In the genomic region with DNA sequence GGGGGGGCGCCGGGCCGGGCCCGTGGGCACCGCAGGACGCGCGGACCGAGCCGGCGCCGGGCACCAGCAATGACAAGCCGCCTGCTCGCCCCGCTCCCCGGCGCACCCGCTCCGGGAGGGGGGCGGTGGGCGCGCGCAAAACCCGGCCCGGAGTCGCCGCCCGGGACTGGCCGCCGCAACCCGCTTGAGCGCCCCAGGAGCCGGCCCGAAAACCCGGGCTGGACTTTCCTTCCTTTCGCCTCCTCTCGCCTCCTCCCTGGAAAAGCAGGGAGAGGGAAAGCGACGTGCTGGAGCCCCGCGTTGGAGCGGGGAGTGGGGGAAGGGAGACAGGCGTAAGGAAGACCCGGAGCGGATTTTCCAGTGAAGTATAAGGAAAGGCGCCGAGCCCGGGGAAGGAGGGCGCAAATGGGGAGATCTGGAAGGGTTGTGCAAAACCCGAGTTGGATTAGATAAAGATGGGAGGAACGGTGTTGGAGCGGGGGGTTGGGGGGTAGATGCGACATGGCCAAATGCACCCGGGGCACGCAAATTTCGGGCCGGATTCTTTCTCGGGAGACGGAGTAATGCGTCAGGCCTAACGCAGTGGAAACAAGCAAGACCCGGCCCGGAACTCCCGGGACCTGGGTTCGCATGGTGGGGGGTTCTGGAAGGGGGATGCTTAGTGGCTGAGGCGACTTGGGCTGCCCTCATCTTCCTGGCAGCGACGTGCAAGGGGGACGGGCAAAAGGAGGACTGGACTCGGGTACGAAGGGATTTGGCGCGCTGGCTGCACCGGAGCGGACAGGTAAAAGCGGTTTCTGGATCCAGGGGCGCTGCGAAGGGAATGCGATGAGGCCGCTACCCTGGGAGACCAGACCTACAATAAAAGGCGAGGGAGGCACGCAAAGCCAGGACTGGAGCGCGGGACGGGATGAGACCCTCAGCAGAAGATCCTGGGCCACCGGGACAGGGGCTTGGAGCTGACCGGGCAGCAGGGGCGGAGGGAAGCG, we compare ENCODE assay signal across 8 cellular contexts. TPM values are rescaled to one million over a fixed set of nuclear protein-coding genes. Genes with fewer than 3 reads are reported as not detected.
A peak's percentile ranks its signal among the peaks of the same experiment; 100 is the strongest.
DNase-seq lines count a peak whose midpoint lies in the region; ATAC-seq and TF ChIP-seq lines count a peak whose summit lies in the region.
"Not testable (repeated sequence)": the region's sequence is repeated elsewhere in the genome, so short reads cannot be mapped to it uniquely, and the experiment has no call there.

No MANE protein-coding gene starts in this region.

- H3K4me1 ChIP-seq in CD8-positive, alpha-beta T cell (ENCODE audit: insufficient read depth, low read length), result peaks cover 12% of the 10 kb centered on the region
- H3K4me1 ChIP-seq in cardiac muscle cell (ENCODE audit: low read depth), result not testable (repeated sequence)

- POLR2A ChIA-PET in CD8-positive, alpha-beta T cell (lab: Charles Lee), result interaction anchor here (0.9 to 1.2 kb wide), 2 partner anchors 70 to 163 kb away, joined by 3 to 4 read pairs; partner anchors contain the start of gene ASF1B

- ATAC-seq in CD8-positive, alpha-beta T cell, result peak; percentile 74

- H3K27me3 ChIP-seq in CD8-positive, alpha-beta T cell (ENCODE audit: insufficient read depth, low read length); cardiac muscle cell: not testable (repeated sequence)

- not testable (repeated sequence) for TF ChIP-seq CTCF in CD8-positive, alpha-beta T cell (IDR thresholded peaks at IDR 0.05); WI38 (IDR thresholded peaks at IDR 0.05; ENCODE audit: low read depth, low read length); cardiac muscle cell (IDR thresholded peaks at IDR 0.05; ENCODE audit: low read depth, low read length); neural crest cell (conservative IDR thresholded peaks at IDR 0.05)

- H3K36me3 Mint-ChIP-seq in CD8-positive, alpha-beta T cell; neural crest cell (ENCODE audit: low read depth): not testable (repeated sequence)

- H3K9me3 Mint-ChIP-seq in CD8-positive, alpha-beta T cell; neural crest cell: not testable (repeated sequence)

- H3K27me3 Mint-ChIP-seq in CD8-positive, alpha-beta T cell (ENCODE audit: low read depth), result not testable (repeated sequence)
- H3K27me3 Mint-ChIP-seq in neural crest cell (ENCODE audit: low read depth), result peaks cover 26% of the 10 kb centered on the region

- CTCF ChIA-PET in CD8-positive, alpha-beta T cell (lab: Charles Lee), result not testable (repeated sequence)

- not testable (repeated sequence) for H3K36me3 ChIP-seq in CD8-positive, alpha-beta T cell (ENCODE audit: insufficient read depth, low read length); cardiac muscle cell

- peak overlapping the region; percentile 89 for H3K4me3 ChIP-seq in CD8-positive, alpha-beta T cell (ENCODE audit: low read depth, low read length)
- H3K4me3 ChIP-seq in WI38 (ENCODE audit: low read depth, low read length) (peak overlapping the region; percentile 47), cardiac muscle cell (peak overlapping the region; percentile 61)

- peak overlapping the region; percentile 63 for H3K27ac ChIP-seq in CD8-positive, alpha-beta T cell (ENCODE audit: low read depth, low read length)
- peak overlapping the region; percentile 90 for H3K27ac ChIP-seq in cardiac muscle cell

- intact Hi-C loops in CD8-positive, alpha-beta T cell (cut with DNase I, micrococcal nuclease), result loop anchor here (1.0 to 2.0 kb wide), 4 partner anchors 14 to 1056 kb away; partner anchors contain the start of genes ASF1B (in 1 of the 2), DDX39A (in 1 of the 2), IER2 (in 1 of the 2) and STX10 (in 1 of the 2)

- peak overlapping the region; percentile 93 for H3K4me3 Mint-ChIP-seq in CD8-positive, alpha-beta T cell
- H3K4me3 Mint-ChIP-seq in neural crest cell, result peak overlapping the region; percentile 93

- H3K4me1 Mint-ChIP-seq in CD8-positive, alpha-beta T cell (ENCODE audit: low read depth), result peaks cover 37% of the 10 kb centered on the region
- peaks cover 16% of the 10 kb centered on the region for H3K4me1 Mint-ChIP-seq in neural crest cell

- H3K9me3 ChIP-seq in CD8-positive, alpha-beta T cell (ENCODE audit: low read length); cardiac muscle cell (ENCODE audit: low read depth): not testable (repeated sequence)

- peak; percentile 67 to 89 (median 77) for DNase-seq in CD8-positive, alpha-beta T cell
- DNase-seq in HK-2 (ENCODE audit: unreplicated experiment) (peak; percentile 89), NCI-H446 treated with DMSO at 0.1 percent for 48 hours (lab: John Stamatoyannopoulos, UW) (peak; percentile 88), astrocyte of the hippocampus (ENCODE audit: low read depth, low spot score) (peak; percentile 97), cardiac muscle cell (ENCODE audit: low read depth in 1 of 2, low spot score in 1 of 2) (peak; percentile 95 to 98), neural crest cell (ENCODE audit: low read depth, low spot score) (peak; percentile 91)
- DNase-seq in stimulated activated CD8-positive, alpha-beta memory T cell treated with anti-CD3 and anti-CD28 coated beads, Interleukin-4, amount 100 ng/mL, for 48 hours, result peak; percentile 90

- H3K27ac Mint-ChIP-seq in CD8-positive, alpha-beta T cell, result peak overlapping the region; percentile 90
- peak overlapping the region; percentile 98 for H3K27ac Mint-ChIP-seq in neural crest cell (ENCODE audit: unreplicated experiment)

RNA-seq across cellular contexts. Expression of gene ADGRL1, which starts 1.1 kb away (rescaled TPM):
- total RNA-seq in CD8-positive, alpha-beta T cell, result 10 to 100 TPM; 19.9 to 20.5 TPM
- total RNA-seq in cardiac muscle cell (26.6 and 55.8 TPM in 2 replicates), neural crest cell (34.6 and 38.5 TPM in 2 replicates)
- 19.6 and 35.2 TPM in 2 replicates for polyA plus RNA-seq in cardiac muscle cell

Comparison
In these comparisons a context has a peak if more than half of its experiments do, and no peak if none do; other contexts are left out.
1. Peak in every context shown above with its lines: DNase-seq, ATAC-seq, H3K4me3 ChIP-seq and H3K27ac ChIP-seq.